12 cellular contexts compared by ENCODE assay signal in the genomic region with DNA sequence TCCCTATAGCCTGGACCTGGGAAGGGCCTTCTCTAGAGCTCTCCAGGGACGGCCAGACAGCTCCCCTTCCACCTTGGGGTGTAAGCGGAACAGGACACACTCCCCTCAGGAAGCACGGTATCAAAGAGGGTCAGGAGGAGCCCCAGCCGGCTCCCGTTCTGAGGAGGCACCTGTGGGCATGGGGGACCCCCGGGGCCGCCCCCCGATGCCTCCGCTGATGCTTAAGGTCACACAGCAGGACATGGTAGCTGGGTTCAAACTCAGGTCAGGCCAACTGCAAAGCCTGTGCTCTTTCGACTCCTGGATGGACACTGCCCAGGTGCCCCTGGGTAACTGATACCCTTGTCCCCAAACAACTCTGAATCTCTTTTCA. TPM values are rescaled to one million over a fixed set of nuclear protein-coding genes. Genes with fewer than 3 reads are reported as not detected.
DNase-seq lines count a peak whose midpoint lies in the region; ATAC-seq, FAIRE-seq and TF ChIP-seq lines count a peak whose summit lies in the region.
"Had no signal": no experiment of that assay in that cellular context is flagged by ENCODE, and none has a peak within 500 bp of the region (broad histone marks: within the 10 kb centered on the region; RNA-seq: fewer than 3 reads in every experiment).

No MANE protein-coding gene starts in this region.

- CTCF ChIA-PET in PC-9 (lab: Charles Lee): interaction anchor here (0.5 kb wide), 1 partner anchor 71 kb away, joined by 8 read pairs; no protein-coding TSS in a partner anchor
- CTCF ChIA-PET in H1 (lab: Charles Lee; ENCODE audit: partially characterized antibody): interaction anchor here (0.7 to 5.2 kb wide), 5 partner anchors 10 to 203 kb away, joined by 3 to 18 read pairs (median 4); no protein-coding TSS in a partner anchor

- H3K79me2 ChIP-seq in PC-9 (ENCODE audit: low read depth) (peaks cover 92% of the 10 kb centered on the region), H1 (ENCODE audit: control insufficient read depth in 1 of 2, insufficient read depth in 2 of 2, low read length in 2 of 2) (peaks cover 7 to 93% of the 10 kb centered on the region in 2 experiments; a peak in 3 of 4 replicates), MM.1S (ENCODE audit: low read length) (0 out of 2 replicates have a peak, but pooled peaks cover 6% of the 10 kb centered on the region)

- H3K27ac ChIP-seq in PC-9 (peak overlapping the region; percentile 91), H1 (ENCODE audit: low read depth, low read length) (no peak overlapping the region), lung (ENCODE audit: low read depth in 1 of 2, low read length in 1 of 2) (peak overlapping the region; percentile 18 to 85), suprapubic skin (peak overlapping the region; percentile 81), tibial nerve (peak overlapping the region in 1 of 4 donors; percentile 20), MM.1S (ENCODE audit: low read length) (no peak overlapping the region)
- H3K27ac ChIP-seq: tibial artery had no signal

- no peak overlapping the region for H3K14ac ChIP-seq in H1 (ENCODE audit: insufficient read length)

- H3K23me2 ChIP-seq in H1 (ENCODE audit: low read depth, low read length): no peaks in the 10 kb centered on the region

- intact Hi-C loops in PC-9 (cut with micrococcal nuclease; ENCODE audit: unreplicated experiment): loop anchor here (5.0 kb wide), 1 partner anchor 103 kb away; no protein-coding TSS in a partner anchor

- H4K91ac ChIP-seq in H1 (replicated peaks; ENCODE audit: insufficient read length, low read length): no peak overlapping the region

- H3K4ac ChIP-seq in H1 (replicated peaks; ENCODE audit: insufficient read length, low read depth, low read length): no peak overlapping the region

- H4K20me1 ChIP-seq in PC-9 (ENCODE audit: insufficient read depth) (no peaks in the 10 kb centered on the region; the same call in 1 of the 2 replicates), H1 (replicated peaks in 1 of 2; ENCODE audit: control insufficient read depth in 1 of 2, insufficient read depth in 2 of 2, low read length in 2 of 2) (peaks cover 14 to 25% of the 10 kb centered on the region in 2 experiments), MM.1S (ENCODE audit: insufficient read depth, low read length) (no peaks in the 10 kb centered on the region)

- TF ChIP-seq CTCF in PC-9 (conservative IDR thresholded peaks at IDR 0.05): no peak
- TF ChIP-seq CTCF in H1 (IDR thresholded peaks at IDR 0.05; ENCODE audit: control extremely low read depth in 1 of 3, insufficient read depth in 1 of 3, low read depth in 1 of 3, low read length in 3 of 3): no peak
- TF ChIP-seq CTCF in lung (IDR thresholded peaks at IDR 0.05; ENCODE audit: control extremely low read depth, extremely low read depth): no peak
- TF ChIP-seq CTCF in suprapubic skin (IDR thresholded peaks at IDR 0.05): no peak
- TF ChIP-seq CTCF in tibial nerve (IDR thresholded peaks at IDR 0.05): no peak
- TF ChIP-seq CTCF in MM.1S (IDR thresholded peaks at IDR 0.05; ENCODE audit: low read length): no peak

- no peaks in the 10 kb centered on the region for H3K9me3 ChIP-seq in PC-9 (ENCODE audit: insufficient read depth, low read depth)
- H3K9me3 ChIP-seq in H1 (ENCODE audit: insufficient read depth in 2 of 2, low read depth in 1 of 2, low read length in 1 of 2): no peaks in the 10 kb centered on the region
- no peaks in the 10 kb centered on the region for H3K9me3 ChIP-seq in lung (ENCODE audit: control insufficient read depth in 2 of 2, insufficient read depth in 1 of 2, low read length in 1 of 2)
- no peaks in the 10 kb centered on the region for H3K9me3 ChIP-seq in suprapubic skin
- no peaks in the 10 kb centered on the region for H3K9me3 ChIP-seq in tibial nerve
- H3K9me3 ChIP-seq in MM.1S (replicated peaks; ENCODE audit: insufficient read depth, low read length): no peaks in the 10 kb centered on the region
- H3K9me3 ChIP-seq: BE2C, tibial artery had no signal

- POLR2A ChIA-PET in PC-9 (lab: Charles Lee; ENCODE audit: unreplicated experiment) (no interaction called here), H1 (lab: Charles Lee; ENCODE audit: partially characterized antibody) (interaction anchor here (0.9 to 1.8 kb wide), 4 partner anchors 10 to 36 kb away, joined by 3 to 4 read pairs (median 4); no protein-coding TSS in a partner anchor)

- no peak overlapping the region for H2BK20ac ChIP-seq in H1 (ENCODE audit: low read length)

- no peak overlapping the region for H3K18ac ChIP-seq in H1 (ENCODE audit: extremely low read depth, low read length)

- H3K9ac ChIP-seq in H1 (replicated peaks in 1 of 4; ENCODE audit: extremely low read depth in 1 of 4, low read depth in 3 of 4, low read length in 3 of 4) (no peak overlapping the region), MM.1S (ENCODE audit: low read length) (no peak overlapping the region)

- H4K5ac ChIP-seq in H1 (ENCODE audit: insufficient read length, low read depth, low read length): no peak overlapping the region

- H2AFZ ChIP-seq in PC-9: no peak overlapping the region
- no peak overlapping the region for H2AFZ ChIP-seq in H1 (ENCODE audit: low read length)
- H2AFZ ChIP-seq in MM.1S (ENCODE audit: low read length): no peak overlapping the region

- no peak for ATAC-seq in lung (ENCODE audit: insufficient read depth, low FRiP score)

- H4K8ac ChIP-seq in H1 (ENCODE audit: extremely low read depth, insufficient read depth, low read length): no peak overlapping the region

- H3K27me3 ChIP-seq in PC-9 (ENCODE audit: insufficient read depth, low read depth): no peaks in the 10 kb centered on the region
- no peaks in the 10 kb centered on the region for H3K27me3 ChIP-seq in H1 (replicated peaks in 1 of 4; ENCODE audit: control insufficient read depth in 3 of 4, extremely low read depth in 1 of 4, insufficient read depth in 3 of 4, low read length in 3 of 4)
- H3K27me3 ChIP-seq in lung (ENCODE audit: control insufficient read depth, insufficient read depth): no peaks in the 10 kb centered on the region
- no peaks in the 10 kb centered on the region for H3K27me3 ChIP-seq in suprapubic skin
- H3K27me3 ChIP-seq in tibial nerve: no peaks in the 10 kb centered on the region
- no peaks in the 10 kb centered on the region for H3K27me3 ChIP-seq in MM.1S (replicated peaks; ENCODE audit: insufficient read depth, low read length)
- H3K27me3 ChIP-seq: BE2C, tibial artery had no signal

- 0 out of 2 replicates have a peak overlapping the region, but pooled peaks have one; percentile 50 for H2BK12ac ChIP-seq in H1 (ENCODE audit: low read depth, low read length)

- TF ChIP-seq RAD21 in H1 (IDR thresholded peaks at IDR 0.05 in 1 of 2, conservative IDR thresholded peaks at IDR 0.05 in 1 of 2; ENCODE audit: low read depth in 2 of 2, low read length in 2 of 2): no peak

- 91% methylated on average over 8 of the region's 10 CpGs; no CpG with 5 or more reads in 1 of the 2 experiments for WGBS in H1 (ENCODE audit: extremely low coverage in 1 of 2, insufficient coverage in 1 of 2, insufficient read length in 1 of 2, insufficient replicate concordance in 2 of 2, low coverage in 1 of 2, low lambda C conversion rate in 2 of 2, missing lambda C conversion rate in 1 of 2), 2 experiments
- WGBS in lung, 2 donors: 81 to 82% methylated on average over 10 of the region's 10 CpGs
- 95% methylated on average over 3 of the region's 10 CpGs for WGBS in suprapubic skin
- WGBS in tibial nerve, 2 donors: 89 to 94% methylated on average over 4 to 8 of the region's 10 CpGs

- H3K23ac ChIP-seq in H1 (ENCODE audit: insufficient read length): no peak overlapping the region

- H3K4me3 ChIP-seq in PC-9 (no peak overlapping the region), H1 (ENCODE audit: extremely low read depth in 1 of 4, insufficient read depth in 2 of 4, low read depth in 3 of 4, low read length in 4 of 4) (no peak overlapping the region), lung (no peak overlapping the region), suprapubic skin (no peak overlapping the region), tibial nerve (no peak overlapping the region), MM.1S (ENCODE audit: low read length) (no peak overlapping the region)
- H3K4me3 ChIP-seq: tibial artery had no signal

- H3K9me2 ChIP-seq in PC-9 (ENCODE audit: insufficient read depth) (no peaks in the 10 kb centered on the region), MM.1S (replicated peaks; ENCODE audit: insufficient read depth, low read length) (no peaks in the 10 kb centered on the region)

- H2BK15ac ChIP-seq in H1 (ENCODE audit: low read length): no peak overlapping the region

- peaks cover 34% of the 10 kb centered on the region for H3K79me1 ChIP-seq in H1 (ENCODE audit: low read depth, low read length)

- no TSS peak for BruUV-seq in PC-9 (replicated peaks; lab: Mats Ljungman, UMichigan)

- peak overlapping the region; percentile 72 for H3K4me2 ChIP-seq in PC-9
- H3K4me2 ChIP-seq in H1 (ENCODE audit: insufficient read depth in 1 of 2, low read depth in 2 of 2, low read length in 2 of 2): no peak overlapping the region
- no peak overlapping the region for H3K4me2 ChIP-seq in MM.1S (ENCODE audit: low read depth, low read length)

- no peak for FAIRE-seq in H1 (lab: Jason Lieb, UNC)

- TF ChIP-seq EP300 in H1 (IDR thresholded peaks at IDR 0.05; ENCODE audit: borderline replicate concordance in 1 of 2, low read depth in 2 of 2, low read length in 2 of 2) (no peak), suprapubic skin (IDR thresholded peaks at IDR 0.05) (no peak), tibial nerve (IDR thresholded peaks at IDR 0.05) (no peak)

- no peak overlapping the region for H2BK120ac ChIP-seq in H1 (replicated peaks; ENCODE audit: low read depth, low read length)

- peaks cover 46% of the 10 kb centered on the region for H3F3A ChIP-seq in PC-9 (ENCODE audit: insufficient read depth, low read depth)
- H3F3A ChIP-seq in MM.1S (ENCODE audit: insufficient read depth, low read length): no peaks in the 10 kb centered on the region

- H2AK5ac ChIP-seq in H1 (ENCODE audit: low read depth, low read length): no peak overlapping the region

- no peak for TF ChIP-seq POLR2A in H1 (IDR thresholded peaks at IDR 0.05; ENCODE audit: control extremely low read depth in 1 of 2, low read depth in 2 of 2, low read length in 2 of 2)
- no peak for TF ChIP-seq POLR2A in suprapubic skin (IDR thresholded peaks at IDR 0.05)
- no peak for TF ChIP-seq POLR2A in tibial nerve (IDR thresholded peaks at IDR 0.05)

- H3K4me1 ChIP-seq in PC-9 (replicated peaks; ENCODE audit: insufficient read depth) (peaks cover 42% of the 10 kb centered on the region), H1 (replicated peaks in 1 of 4; ENCODE audit: control insufficient read depth in 3 of 4, insufficient read depth in 4 of 4, low read length in 3 of 4) (peaks cover 0 to 17% (median 7%) of the 10 kb centered on the region in 4 experiments; a peak in 5 of 7 replicates), lung (ENCODE audit: control insufficient read depth in 2 of 2, insufficient read depth in 2 of 2, low read length in 2 of 2) (peaks cover 0 to 69% of the 10 kb centered on the region in 2 donors), suprapubic skin (peaks cover 72% of the 10 kb centered on the region), tibial nerve (peaks cover 0 to 90% (median 28%) of the 10 kb centered on the region in 4 donors), MM.1S (ENCODE audit: low read length) (no peaks in the 10 kb centered on the region)
- H3K4me1 ChIP-seq: BE2C had no signal

- DNase-seq in PC-9 (no peak), H1 (ENCODE audit: low read depth in 1 of 2, low spot score in 2 of 2) (no peak), lung (ENCODE audit: low spot score) (no peak), suprapubic skin (ENCODE audit: low spot score in 2 of 2) (no peak), NCI-H774 (lab: John Stamatoyannopoulos, UW) (no peak), tibial nerve (ENCODE audit: low spot score in 2 of 2) (no peak), MM.1S (no peak)
- DNase-seq: activated B cell treated with CpG ODN at 0.5 μM for 24 hours, BE2C, NCI-H187, T-helper 1 cell, tibial artery had no signal

- H2BK5ac ChIP-seq in H1 (ENCODE audit: low read depth, low read length): no peak overlapping the region

- no peak overlapping the region for H3K56ac ChIP-seq in H1 (replicated peaks; ENCODE audit: insufficient read length, low read depth, low read length)

- no peaks in the 10 kb centered on the region for H3K36me3 ChIP-seq in PC-9 (ENCODE audit: low read depth)
- no peaks in the 10 kb centered on the region for H3K36me3 ChIP-seq in H1 (ENCODE audit: control insufficient read depth in 2 of 4, insufficient read depth in 4 of 4, low read length in 3 of 4)
- H3K36me3 ChIP-seq in lung (ENCODE audit: control insufficient read depth in 2 of 2, insufficient read depth in 2 of 2, low read length in 2 of 2): peaks cover 0 to 4% of the 10 kb centered on the region in 2 donors
- H3K36me3 ChIP-seq in suprapubic skin: no peaks in the 10 kb centered on the region
- H3K36me3 ChIP-seq in tibial nerve: no peaks in the 10 kb centered on the region
- H3K36me3 ChIP-seq in MM.1S (replicated peaks; ENCODE audit: insufficient read depth, low read length): no peaks in the 10 kb centered on the region
- H3K36me3 ChIP-seq: BE2C, tibial artery had no signal

RNA-seq across cellular contexts. Expression of a gene that starts 49.8 kb away (rescaled TPM):
- total RNA-seq in PC-9 (2021) (92.1 and 96.6 TPM in 2 replicates), lung (10 to 100 TPM; 55.7 to 80.5 TPM), suprapubic skin (10 to 100 TPM; 63.9 to 89.9 (median 70.0) TPM), tibial nerve (10 to 100 TPM; 28.2 to 48.8 (median 31.8) TPM)
- 53.2 and 62.0 TPM in 2 replicates for total RNA-seq in H1 (2021; fragmentation: NEBNext Ultra II Directional; extraction: Animal tissue kit (Norgen Biotek cat#: 25700))
- polyA plus RNA-seq in H1 (2011; rRNA removed) (7.9 and 21.2 TPM in 2 replicates), lung (10 to 100 TPM; 11.8 to 41.4 TPM)
- polyA plus RNA-seq in H1 (2011; cell fraction: cytosol; rRNA removed): 7.9 TPM
- 27.3 TPM for polyA plus RNA-seq in H1 (2011; cell fraction: nucleus; rRNA removed)
- 44.6 to 50.3 TPM (median 45.5 TPM) in 4 replicates for polyA plus RNA-seq in H1 (2012, experiment 1 of 2)
- 28.6 TPM for polyA plus RNA-seq in H1 (2012, experiment 2 of 2)
- polyA plus RNA-seq in H1 (2013, experiment 1 of 2): 36.4 TPM
- 34.4 TPM for polyA plus RNA-seq in H1 (2013, experiment 2 of 2)
- polyA minus RNA-seq in H1 (2011; rRNA and poly(A)+ RNA removed): 20.8 and 26.6 TPM in 2 replicates
- 35.2 TPM for polyA minus RNA-seq in H1 (2011; cell fraction: cytosol; rRNA and poly(A)+ RNA removed)
- 37.7 TPM for polyA minus RNA-seq in H1 (2011; cell fraction: nucleus; rRNA and poly(A)+ RNA removed)

Comparison
In these comparisons a context has a peak if more than half of its experiments do, and no peak if none do; other contexts are left out.
1. H3K27ac ChIP-seq: peak in PC-9 (single experiment), lung (2 of 2) and suprapubic skin (single experiment); none in H1 (single experiment) and MM.1S (single experiment).